In the genomic region with DNA sequence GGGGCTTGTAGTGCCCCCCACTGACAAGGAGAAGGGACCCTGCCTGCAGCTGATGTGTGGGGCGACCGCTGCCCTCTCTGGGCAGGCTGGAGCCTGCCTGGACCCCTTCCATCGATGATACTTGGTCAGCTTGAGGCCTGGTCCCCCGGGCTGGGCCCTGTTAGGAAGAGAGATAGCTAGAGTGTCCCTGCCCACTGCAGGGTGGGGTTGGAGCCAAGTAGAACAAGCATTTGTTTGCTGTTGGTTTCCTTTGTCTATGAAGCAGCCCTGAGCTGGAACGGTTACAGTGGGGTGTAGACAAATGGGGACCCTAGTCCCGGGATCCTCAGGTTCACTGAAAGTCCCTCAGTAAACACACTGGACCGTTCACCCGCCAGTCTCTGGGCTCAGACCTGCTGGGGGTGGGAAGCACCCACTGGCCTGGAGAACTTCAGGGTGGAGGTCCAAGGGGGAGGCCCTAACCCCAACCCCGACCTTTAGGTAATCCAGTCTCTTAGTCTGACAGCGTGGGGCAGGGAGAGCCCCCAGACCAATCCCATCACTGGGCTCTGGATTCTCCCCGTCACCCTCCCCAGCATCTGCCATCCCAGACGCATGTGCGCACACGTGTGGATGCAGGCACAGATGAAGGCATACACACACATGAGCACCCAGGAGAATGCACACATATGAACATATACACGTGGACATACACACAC, we compare ENCODE assay signal across 14 cellular contexts.
DNase-seq lines count a peak whose midpoint lies in the region; ATAC-seq and TF ChIP-seq lines count a peak whose summit lies in the region.
"Had no signal": no experiment of that assay in that cellular context is flagged by ENCODE, and none has a peak within 500 bp of the region (broad histone marks: within the 10 kb centered on the region; RNA-seq: fewer than 3 reads in every experiment).

No MANE protein-coding gene starts in this region.

- H3K27me3 ChIP-seq in H7 (ENCODE audit: control insufficient read depth, insufficient read depth, low read length): no peaks in the 10 kb centered on the region
- H3K27me3 ChIP-seq in CD8-positive, alpha-beta memory T cell (ENCODE audit: insufficient read depth, low read length, poor library complexity, severe bottlenecking): no peaks in the 10 kb centered on the region
- no peaks in the 10 kb centered on the region for H3K27me3 ChIP-seq in Peyer's patch

- no peak overlapping the region for H3K4me3 Mint-ChIP-seq in CD8-positive, alpha-beta memory T cell
- H3K4me3 Mint-ChIP-seq: CD4-positive, alpha-beta T cell; H9 had no signal

- no peaks in the 10 kb centered on the region for H3K36me3 ChIP-seq in H7 (replicated peaks; ENCODE audit: control insufficient read depth, insufficient read depth, low read length)
- H3K36me3 ChIP-seq in CD8-positive, alpha-beta memory T cell (ENCODE audit: insufficient read depth, low read length): no peaks in the 10 kb centered on the region
- no peaks in the 10 kb centered on the region for H3K36me3 ChIP-seq in Peyer's patch

- H3K27ac Mint-ChIP-seq in CD8-positive, alpha-beta memory T cell: no peak overlapping the region
- H3K27ac Mint-ChIP-seq: CD4-positive, alpha-beta T cell; H9 had no signal

- H3K4me3 ChIP-seq in H7 (ENCODE audit: insufficient read depth, low read depth, low read length) (no peak overlapping the region), Peyer's patch (no peak overlapping the region)
- H3K4me3 ChIP-seq in CD8-positive, alpha-beta memory T cell (ENCODE audit: low read length): no peak overlapping the region
- H3K4me3 ChIP-seq: A549 had no signal

- no peaks in the 10 kb centered on the region for H3K4me1 ChIP-seq in CD8-positive, alpha-beta memory T cell (ENCODE audit: insufficient read depth, low read length)
- H3K4me1 ChIP-seq in Peyer's patch: peaks cover 0 to 5% (median 0%) of the 10 kb centered on the region in 4 donors
- H3K4me1 ChIP-seq: A549 had no signal

- no peaks in the 10 kb centered on the region for H3K9me3 ChIP-seq in CD8-positive, alpha-beta memory T cell (ENCODE audit: low read length)
- no peaks in the 10 kb centered on the region for H3K9me3 ChIP-seq in Peyer's patch

- POLR2A ChIA-PET in CD8-positive, alpha-beta memory T cell (lab: Charles Lee): no interaction called here

- H3K27ac ChIP-seq in CD8-positive, alpha-beta memory T cell (ENCODE audit: low read depth, low read length): no peak overlapping the region
- no peak overlapping the region for H3K27ac ChIP-seq in Peyer's patch
- H3K27ac ChIP-seq: A549, C4-2B had no signal

- no peaks in the 10 kb centered on the region for H3K36me3 Mint-ChIP-seq in CD8-positive, alpha-beta memory T cell

- H3K4me1 Mint-ChIP-seq in CD8-positive, alpha-beta memory T cell: no peaks in the 10 kb centered on the region

- DNase-seq in H7 (peak; percentile 37), ecto neural progenitor cell (ENCODE audit: low spot score) (peak; percentile 22), mesenteric fat pad (ENCODE audit: low spot score) (peak; percentile 60), Peyer's patch (no peak)
- DNase-seq in CD8-positive, alpha-beta memory T cell: no peak
- DNase-seq: AML-193; CD4-positive, alpha-beta T cell; DMS79 treated with DMSO at 0.1 percent for 48 hours; GF-D8; GOT3; H9 had no signal

- peaks cover 3 to 5% of the 10 kb centered on the region in 2 donors for H3K27me3 Mint-ChIP-seq in CD8-positive, alpha-beta memory T cell
- H3K27me3 Mint-ChIP-seq: CD4-positive, alpha-beta T cell had no signal

- ATAC-seq in HG03159 (IDR thresholded peaks at IDR 0.05; ENCODE audit: unreplicated experiment): no peak
- ATAC-seq: A549 had no signal

- CTCF ChIA-PET in CD8-positive, alpha-beta memory T cell (lab: Charles Lee): no interaction called here

- no peak for TF ChIP-seq CTCF in Peyer's patch (IDR thresholded peaks at IDR 0.05)

- no peak for TF ChIP-seq POLR2A in Peyer's patch (IDR thresholded peaks at IDR 0.05)

- H3K9me3 Mint-ChIP-seq in CD8-positive, alpha-beta memory T cell: peaks cover 0 to 2% (median 0%) of the 10 kb centered on the region in 5 donors
- H3K9me3 Mint-ChIP-seq: CD4-positive, alpha-beta T cell had no signal

Comparison
In these comparisons a context has a peak if more than half of its experiments do, and no peak if none do; other contexts are left out.
1. DNase-seq: peak in H7 (single experiment), ecto neural progenitor cell (single experiment) and mesenteric fat pad (single experiment); none in CD8-positive, alpha-beta memory T cell (0 of 5) and Peyer's patch (0 of 3).